ENCODE assay signal across 8 cellular contexts in genomic region chr7:75879771-75880184, GRCh38.
DNase-seq lines count a peak whose midpoint lies in the region; ATAC-seq and TF ChIP-seq lines count a peak whose summit lies in the region.

No MANE protein-coding gene starts in this region.

- peaks cover 35 to 49% of the 10 kb centered on the region in 2 experiments for H3K4me1 ChIP-seq in neutrophil (ENCODE audit: control insufficient read depth in 1 of 2, insufficient read depth in 1 of 2, low read depth in 1 of 2, low read length in 1 of 2)

- peak; percentile 21 for ATAC-seq in effector memory CD8-positive, alpha-beta T cell (replicated peaks)
- no peak for ATAC-seq in GM21825 (IDR thresholded peaks at IDR 0.05; ENCODE audit: unreplicated experiment)
- no peak for ATAC-seq in GM19023 (IDR thresholded peaks at IDR 0.05; ENCODE audit: unreplicated experiment)

- H3K27me3 ChIP-seq in neutrophil, result no peaks in the 10 kb centered on the region

- H3K27me3 Mint-ChIP-seq in effector memory CD8-positive, alpha-beta T cell, result no peaks in the 10 kb centered on the region

- peak overlapping the region; percentile 96 for H3K4me3 Mint-ChIP-seq in effector memory CD8-positive, alpha-beta T cell

- H3K36me3 Mint-ChIP-seq in effector memory CD8-positive, alpha-beta T cell (ENCODE audit: insufficient read depth), result peaks cover 45% of the 10 kb centered on the region

- no peak overlapping the region for H3K27ac ChIP-seq in neutrophil

- peaks cover 29 to 37% of the 10 kb centered on the region in 2 donors for H3K4me1 Mint-ChIP-seq in effector memory CD8-positive, alpha-beta T cell (ENCODE audit: low read depth in 2 of 2)

- TF ChIP-seq CTCF in neutrophil (IDR thresholded peaks at IDR 0.05), result no peak

- peak; percentile 30 for DNase-seq in stimulated activated CD4-positive, alpha-beta T cell treated with anti-CD3 and anti-CD28 coated beads, Interleukin-4, amount 100 ng/mL, for 24 hours
- DNase-seq in stimulated activated CD4-positive, alpha-beta T cell treated with anti-CD3 and anti-CD28 coated beads, Interleukin-4, amount 100 ng/mL, for 1 hour, result no peak
- peak; percentile 44 for DNase-seq in T follicular helper cell (ENCODE audit: low read depth)
- peak in 1 of 3 experiments; percentile 14 for DNase-seq in effector memory CD8-positive, alpha-beta T cell
- DNase-seq in NCI-H82 treated with DMSO at 0.1 percent for 48 hours (lab: John Stamatoyannopoulos, UW; ENCODE audit: unreplicated experiment), result no peak

- H3K9me3 ChIP-seq in neutrophil, result no peaks in the 10 kb centered on the region

- H3K9me3 Mint-ChIP-seq in effector memory CD8-positive, alpha-beta T cell, result no peaks in the 10 kb centered on the region

- H3K36me3 ChIP-seq in neutrophil, result peaks cover 37% of the 10 kb centered on the region

- peak overlapping the region; percentile 71 to 98 for H3K4me3 ChIP-seq in neutrophil (ENCODE audit: low read depth in 1 of 2, low read length in 1 of 2)

- H3K27ac Mint-ChIP-seq in effector memory CD8-positive, alpha-beta T cell, result peak overlapping the region; percentile 92 to 94

Comparison
In these comparisons a context has a peak if more than half of its experiments do, and no peak if none do; other contexts are left out.
1. DNase-seq: peak in stimulated activated CD4-positive, alpha-beta T cell treated with anti-CD3 and anti-CD28 coated beads, Interleukin-4, amount 100 ng/mL, for 24 hours (single experiment) and T follicular helper cell (single experiment); none in stimulated activated CD4-positive, alpha-beta T cell treated with anti-CD3 and anti-CD28 coated beads, Interleukin-4, amount 100 ng/mL, for 1 hour (single experiment) and NCI-H82 treated with DMSO at 0.1 percent for 48 hours (single experiment).